28 cellular contexts compared by ENCODE assay signal in genomic region chr7:30705008-30705407, GRCh38. TPM values are rescaled to one million over a fixed set of nuclear protein-coding genes. Genes with fewer than 3 reads are reported as not detected.
DNase-seq lines count a peak whose midpoint lies in the region; ATAC-seq, FAIRE-seq and TF ChIP-seq lines count a peak whose summit lies in the region.
"Had no signal": no experiment of that assay in that cellular context is flagged by ENCODE, and none has a peak within 500 bp of the region (broad histone marks: within the 10 kb centered on the region; RNA-seq: fewer than 3 reads in every experiment).

No MANE protein-coding gene starts in this region.

- H3K9ac ChIP-seq in KMS-11 = peak overlapping the region; percentile 12; the same call in 1 of the 2 replicates
- H3K9ac ChIP-seq in kidney (ENCODE audit: low read length in 2 of 2) = no peak overlapping the region
- peak overlapping the region in 1 of 3 donors; percentile 51 for H3K9ac ChIP-seq in skeletal muscle tissue (ENCODE audit: low read depth in 1 of 3, low read length in 3 of 3)
- H3K9ac ChIP-seq: BLaER1 treated with 17β-estradiol and CSF1 and Interleukin-3, amounts not matched to agents 10 nM and 100 nM; GM23248 had no signal

- H3K27ac ChIP-seq in KMS-11 (peak overlapping the region; percentile 26; the same call in 1 of the 2 replicates), kidney (ENCODE audit: low read depth in 2 of 2, low read length in 2 of 2) (no peak overlapping the region), skeletal muscle tissue (ENCODE audit: low read depth, low read length) (peak overlapping the region; percentile 64), thyroid gland (no peak overlapping the region)
- H3K27ac ChIP-seq: BLaER1 treated with 17β-estradiol and CSF1 and Interleukin-3, amounts not matched to agents 10 nM and 100 nM; GM23248; RWPE1 had no signal

- H3K4me1 ChIP-seq in KMS-11 (ENCODE audit: low read depth, poor library complexity, severe bottlenecking) (peaks cover 20% of the 10 kb centered on the region), kidney (ENCODE audit: control insufficient read depth in 1 of 2, insufficient read depth in 1 of 2, low read depth in 1 of 2, low read length in 2 of 2) (no peaks in the 10 kb centered on the region), skeletal muscle tissue (ENCODE audit: control insufficient read depth in 3 of 3, insufficient read depth in 3 of 3, low read length in 3 of 3) (peaks cover 37 to 45% (median 43%) of the 10 kb centered on the region in 3 donors), thyroid gland (peaks cover 0 to 11% of the 10 kb centered on the region in 2 donors)

- H2AFZ ChIP-seq in KMS-11 (ENCODE audit: low read depth) = peak overlapping the region; percentile 44; the same call in 1 of the 2 replicates
- H2AFZ ChIP-seq: GM23248 had no signal

- no peak for TF ChIP-seq CTCF in KMS-11 (conservative IDR thresholded peaks at IDR 0.05; ENCODE audit: low read depth, low read length)
- no peak for TF ChIP-seq CTCF in kidney (IDR thresholded peaks at IDR 0.05; ENCODE audit: borderline replicate concordance, extremely low read depth, insufficient read depth)
- TF ChIP-seq CTCF in thyroid gland (IDR thresholded peaks at IDR 0.05) = no peak

- H3K4me2 ChIP-seq in KMS-11 = peak overlapping the region; percentile 75
- H3K4me2 ChIP-seq: BLaER1 treated with 17β-estradiol and CSF1 and Interleukin-3, amounts not matched to agents 10 nM and 100 nM had no signal

- intact Hi-C loops in kidney (cut with DNase I) = no loop called here
- intact Hi-C loops in thyroid gland (cut with DNase I) = no loop called here

- ATAC-seq in GM18907 (IDR thresholded peaks at IDR 0.05; ENCODE audit: unreplicated experiment) = no peak

- H3K36me3 ChIP-seq in KMS-11 (ENCODE audit: insufficient read depth) (no peaks in the 10 kb centered on the region), kidney (ENCODE audit: control insufficient read depth in 1 of 2, insufficient read depth in 2 of 2, low read length in 2 of 2) (no peaks in the 10 kb centered on the region), skeletal muscle tissue (ENCODE audit: control insufficient read depth in 3 of 3, insufficient read depth in 3 of 3, low read length in 3 of 3) (no peaks in the 10 kb centered on the region), thyroid gland (no peaks in the 10 kb centered on the region)
- H3K36me3 ChIP-seq: BLaER1 treated with 17β-estradiol and CSF1 and Interleukin-3, amounts not matched to agents 10 nM and 100 nM had no signal

- WGBS in thyroid gland, 2 donors = 88 to 91% methylated on average over 8 of the region's 8 CpGs

- H3K4me3 ChIP-seq in KMS-11 (IDR thresholded peaks at IDR 0.05; ENCODE audit: insufficient read depth, low read depth, low read length) (no peak overlapping the region), kidney (ENCODE audit: low read length in 2 of 2) (no peak overlapping the region), skeletal muscle tissue (ENCODE audit: low read length in 3 of 3) (no peak overlapping the region), thyroid gland (replicated peaks in 1 of 3) (no peak overlapping the region)
- H3K4me3 ChIP-seq: BLaER1 treated with 17β-estradiol and CSF1 and Interleukin-3, amounts not matched to agents 10 nM and 100 nM; GM23248 had no signal

- FAIRE-seq in kidney (lab: Jason Lieb, UNC) = no peak
- FAIRE-seq: A204.1, D721Med, GM18507 had no signal

- no peaks in the 10 kb centered on the region for H3K79me2 ChIP-seq in KMS-11 (ENCODE audit: insufficient read depth, low read depth)

- H3K27me3 ChIP-seq in KMS-11 (ENCODE audit: insufficient read depth, low read depth) (no peaks in the 10 kb centered on the region), skeletal muscle tissue (ENCODE audit: control insufficient read depth in 3 of 3, insufficient read depth in 3 of 3, low read length in 3 of 3) (no peaks in the 10 kb centered on the region), thyroid gland (no peaks in the 10 kb centered on the region)
- H3K27me3 ChIP-seq: BLaER1 treated with 17β-estradiol and CSF1 and Interleukin-3, amounts not matched to agents 10 nM and 100 nM had no signal

- TF ChIP-seq POLR2A in thyroid gland (IDR thresholded peaks at IDR 0.05) = no peak

- peak; percentile 57 for DNase-seq in ELF-1 (ENCODE audit: low read depth, low spot score)
- peak; percentile 35 for DNase-seq in kidney
- DNase-seq in NCI-H2029 (lab: John Stamatoyannopoulos, UW) = no peak
- DNase-seq in thyroid gland = no peak
- DNase-seq: CD4-positive, alpha-beta T cell; GM23248; H9; HFFc6; NCI-H1092 treated with DMSO at 0.1 percent for 48 hours; NCI-H1436; NCI-H187; NCI-H446; NCI-H524 treated with DMSO at 0.1 percent for 48 hours; NCI-H774; NK-92 treated with Interleukin-12 subunit alpha and Interleukin-12 subunit beta, amount 100 ng/mL, for 24 hours; SHP77 had no signal

- H4K20me1 ChIP-seq in KMS-11 (ENCODE audit: insufficient read depth) = no peaks in the 10 kb centered on the region
- H4K20me1 ChIP-seq: BLaER1 treated with 17β-estradiol and CSF1 and Interleukin-3, amounts not matched to agents 10 nM and 100 nM had no signal

- H3K9me3 ChIP-seq in kidney (ENCODE audit: control insufficient read depth in 1 of 2, low read length in 2 of 2) (no peaks in the 10 kb centered on the region), skeletal muscle tissue (ENCODE audit: control insufficient read depth in 3 of 3, low read length in 3 of 3) (no peaks in the 10 kb centered on the region), thyroid gland (no peaks in the 10 kb centered on the region)
- H3K9me3 ChIP-seq: BLaER1 treated with 17β-estradiol and CSF1 and Interleukin-3, amounts not matched to agents 10 nM and 100 nM had no signal

RNA-seq across cellular contexts. Expression of gene CRHR2, which starts 22.8 kb away (rescaled TPM):
- total RNA-seq in kidney = not detected
- polyA plus RNA-seq in kidney (ENCODE audit: insufficient read depth, low read depth, low replicate concordance) = not detected
- under 0.01 TPM for total RNA-seq in skeletal muscle tissue
- under 1 TPM in 2 of 4 donors, not detected in 2; 0.39 to 0.45 TPM for total RNA-seq in thyroid gland
- total RNA-seq: CD4-positive, alpha-beta T cell; G401; GM23248; HFFc6; SK-MEL-5 had no signal
- polyA plus RNA-seq: AG04450, IgD-negative memory B cell had no signal

RNA-seq across cellular contexts. Expression of gene INMT, which starts 46.9 kb away (rescaled TPM):
- 44.8 TPM for total RNA-seq in kidney
- polyA plus RNA-seq in kidney (ENCODE audit: insufficient read depth, low read depth, low replicate concordance) = 34.5 TPM
- total RNA-seq in skeletal muscle tissue = 35.5 TPM
- 10 to 100 TPM; 19.9 to 47.3 (median 30.1) TPM for total RNA-seq in thyroid gland
- total RNA-seq: GM23248, HFFc6, SK-MEL-5 had no signal
- polyA plus RNA-seq: IgD-negative memory B cell had no signal

Comparison
In these comparisons a context has a peak if more than half of its experiments do, and no peak if none do; other contexts are left out.
1. DNase-seq: peak in ELF-1 (single experiment) and kidney (single experiment); none in NCI-H2029 (single experiment) and thyroid gland (0 of 2).
2. H3K27ac ChIP-seq: peak in KMS-11 (single experiment) and skeletal muscle tissue (single experiment); none in kidney (0 of 2) and thyroid gland (0 of 3).